In the genomic region with DNA sequence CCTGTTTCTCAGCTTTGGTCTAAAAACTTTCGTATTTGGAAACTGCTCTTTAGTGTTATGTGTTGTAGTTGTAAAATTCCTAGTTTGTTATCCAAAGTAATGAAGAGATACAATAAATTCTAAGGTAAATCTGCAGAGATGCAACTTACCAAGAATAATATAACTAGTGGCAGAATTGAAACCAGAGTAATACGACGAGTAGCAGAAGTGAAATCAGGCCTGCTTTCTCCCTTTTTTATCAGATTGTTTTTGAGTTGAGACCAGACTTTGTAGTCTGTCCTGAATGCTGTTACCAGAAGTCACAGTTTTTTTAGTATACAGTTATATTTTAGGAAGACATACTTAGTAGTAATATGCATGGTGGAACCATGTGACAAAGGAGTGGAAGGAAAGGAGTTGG, we compare ENCODE assay signal across 16 cellular contexts. TPM values are rescaled to one million over a fixed set of nuclear protein-coding genes. Genes with fewer than 3 reads are reported as not detected.
DNase-seq lines count a peak whose midpoint lies in the region; ATAC-seq, FAIRE-seq and TF ChIP-seq lines count a peak whose summit lies in the region.
"Had no signal": no experiment of that assay in that cellular context is flagged by ENCODE, and none has a peak within 500 bp of the region (broad histone marks: within the 10 kb centered on the region; RNA-seq: fewer than 3 reads in every experiment).

No MANE protein-coding gene starts in this region.

- no peak for TF ChIP-seq CTCF in dorsolateral prefrontal cortex (IDR thresholded peaks at IDR 0.05 in 54 of 56, conservative IDR thresholded peaks at IDR 0.05 in 2 of 56; ENCODE audit: low read depth in 1 of 56, partially characterized antibody in 56 of 56)

- ATAC-seq in GM21423 (IDR thresholded peaks at IDR 0.05; ENCODE audit: unreplicated experiment) (peak; percentile 39), HG03378 (IDR thresholded peaks at IDR 0.05; ENCODE audit: unreplicated experiment) (peak; percentile 39), HG02973 (IDR thresholded peaks at IDR 0.05; ENCODE audit: unreplicated experiment) (no peak)

- H3K4me3 ChIP-seq in dorsolateral prefrontal cortex, result no peak overlapping the region
- H3K4me3 ChIP-seq: BLaER1 had no signal

- H3K27me3 Mint-ChIP-seq in immature natural killer cell (ENCODE audit: low read depth in 3 of 3), result no peaks in the 10 kb centered on the region
- H3K27me3 Mint-ChIP-seq: activated naive CD4-positive, alpha-beta T cell treated with anti-CD3 and anti-CD28 coated beads, Interleukin-2, amount 10 ng/mL, durations not matched to agents 7 days and 5 days had no signal

- no peaks in the 10 kb centered on the region for H3K9me3 Mint-ChIP-seq in immature natural killer cell
- H3K9me3 Mint-ChIP-seq: activated naive CD4-positive, alpha-beta T cell treated with anti-CD3 and anti-CD28 coated beads, Interleukin-2, amount 10 ng/mL, durations not matched to agents 7 days and 5 days had no signal

- DNase-seq in GM12891 (ENCODE audit: insufficient read length, low spot score) (no peak), immature natural killer cell (no peak), SIG-M5 (lab: John Stamatoyannopoulos, UW) (no peak), dorsolateral prefrontal cortex (no peak)
- DNase-seq in stimulated activated CD4-positive, alpha-beta T cell treated with anti-CD3 and anti-CD28 coated beads, Interleukin-12 subunit alpha, Interleukin-12 subunit beta, amount 100 ng/mL, for 4 hours, result no peak
- DNase-seq: activated naive CD4-positive, alpha-beta T cell treated with anti-CD3 and anti-CD28 coated beads, Interleukin-2, amount 10 ng/mL, durations not matched to agents 7 days and 5 days; kidney glomerular epithelial cell; NCI-H1417; NCI-H510A; stimulated activated CD4-positive, alpha-beta T cell treated with anti-CD3 and anti-CD28 coated beads, Interleukin-4, amount 100 ng/mL, for 4 hours; stimulated activated naive CD4-positive, alpha-beta T cell treated with Interleukin-2 at 50 U/mL for 16 hours had no signal

- H3K27ac ChIP-seq in dorsolateral prefrontal cortex, result no peak overlapping the region
- H3K27ac ChIP-seq: BLaER1 had no signal

- intact Hi-C loops in dorsolateral prefrontal cortex (cut with DNase I), result no loop called here

- no peak for TF ChIP-seq POLR2A in GM12891 (IDR thresholded peaks at IDR 0.05; ENCODE audit: low read depth, low read length)

- peak overlapping the region in 1 of 6 donors; percentile 5 for H3K27ac Mint-ChIP-seq in immature natural killer cell
- H3K27ac Mint-ChIP-seq: activated naive CD4-positive, alpha-beta T cell treated with anti-CD3 and anti-CD28 coated beads, Interleukin-2, amount 10 ng/mL, durations not matched to agents 7 days and 5 days had no signal

- H3K4me3 Mint-ChIP-seq in immature natural killer cell, result peak overlapping the region in 3 of 5 donors; percentile 21 to 30 (median 28)
- H3K4me3 Mint-ChIP-seq: activated naive CD4-positive, alpha-beta T cell treated with anti-CD3 and anti-CD28 coated beads, Interleukin-2, amount 10 ng/mL, durations not matched to agents 7 days and 5 days had no signal

- no peaks in the 10 kb centered on the region for H3K27me3 ChIP-seq in dorsolateral prefrontal cortex
- H3K27me3 ChIP-seq: BLaER1 had no signal

- H3K4me1 Mint-ChIP-seq in immature natural killer cell, result peaks cover 75 to 89% of the 10 kb centered on the region in 2 donors

- FAIRE-seq in GM12891 (lab: Jason Lieb, UNC), result no peak
- FAIRE-seq: H1 had no signal

- no peaks in the 10 kb centered on the region for H3K36me3 Mint-ChIP-seq in immature natural killer cell
- H3K36me3 Mint-ChIP-seq: activated naive CD4-positive, alpha-beta T cell treated with anti-CD3 and anti-CD28 coated beads, Interleukin-2, amount 10 ng/mL, durations not matched to agents 7 days and 5 days had no signal

TF ChIP-seq in GM12891, 5 proteins besides CTCF, POLR2A, EP300 and RAD21:
- no peak for TF ChIP-seq TAF1 (IDR thresholded peaks at IDR 0.05; ENCODE audit: low read depth, low read length)
- no peak for TF ChIP-seq POU2F2 (IDR thresholded peaks at IDR 0.05; ENCODE audit: low read depth, low read length)
- no peak for TF ChIP-seq PAX5 (IDR thresholded peaks at IDR 0.05; ENCODE audit: insufficient read depth, low read length, severe bottlenecking)
- TF ChIP-seq POLR2AphosphoS5 (IDR thresholded peaks at IDR 0.05; ENCODE audit: low read depth, low read length), result no peak
- peak; percentile 58; the same call in 1 of the 2 replicates for TF ChIP-seq SPI1 (IDR thresholded peaks at IDR 0.05; ENCODE audit: low read depth, low read length)

RNA-seq across cellular contexts. Expression of gene PAPOLA, which starts 12.5 kb away (rescaled TPM):
- 49.8 TPM for polyA plus RNA-seq in GM12891 (2012; ENCODE audit: low read depth, missing spikeins)
- polyA plus RNA-seq in immature natural killer cell, result 10 to 100 TPM; 65.8 to 77.1 (median 73.0) TPM
- 100 to 1,000 TPM; 127 to 355 (median 176) TPM for total RNA-seq in dorsolateral prefrontal cortex
